ENCODE assay signal across 8 cellular contexts in the genomic region with DNA sequence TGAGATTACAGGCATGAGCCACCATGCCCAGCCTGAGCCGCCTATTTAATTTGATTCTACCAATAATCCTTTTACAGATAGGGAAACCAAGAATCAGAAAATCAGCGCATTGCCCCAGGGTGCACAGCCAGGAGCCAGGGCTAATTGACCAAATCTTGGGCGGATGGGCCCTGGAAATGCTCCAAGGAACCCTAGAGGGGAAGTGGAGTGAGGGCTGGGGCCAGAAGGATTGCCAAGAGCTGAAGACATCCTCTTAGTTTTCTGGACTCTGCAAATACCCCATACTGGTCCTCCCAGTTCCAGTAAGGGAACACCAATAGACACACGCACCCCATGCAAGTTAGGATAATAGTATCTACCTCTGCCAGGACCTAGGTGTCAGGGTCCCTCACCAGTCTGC. TPM values are rescaled to one million over a fixed set of nuclear protein-coding genes. Genes with fewer than 3 reads are reported as not detected.
DNase-seq lines count a peak whose midpoint lies in the region; FAIRE-seq and TF ChIP-seq lines count a peak whose summit lies in the region.

No MANE protein-coding gene starts in this region.

- H3K27ac ChIP-seq in keratinocyte (ENCODE audit: control insufficient read depth, insufficient read depth, low read length) (peak overlapping the region; percentile 45), substantia nigra (ENCODE audit: low read depth, low read length, poor library complexity, severe bottlenecking) (peak overlapping the region; percentile 82)

- H3K4me1 ChIP-seq in keratinocyte (ENCODE audit: control insufficient read depth, extremely low read depth, insufficient read depth, low read length): peaks cover 68% of the 10 kb centered on the region

- no peaks in the 10 kb centered on the region for H3K9me3 ChIP-seq in keratinocyte (ENCODE audit: control insufficient read depth, low read depth, low read length)

- intact Hi-C loops in activated T-helper 2 cell treated with anti-CD3 and anti-CD28 coated beads, Interferon-gamma antibody, Interleukin-2, Interleukin-4, amounts not matched to agents 10 μg/mL and 5 μg/mL and 100 μg/mL, durations not matched to agents 14 hours and 24 hours and 36 hours (cut with micrococcal nuclease): loop anchor here (10.0 kb wide), 2 partner anchors 259 to 601 kb away; a partner anchor contains a TSS

- peaks cover 22% of the 10 kb centered on the region for H3K79me2 ChIP-seq in keratinocyte (ENCODE audit: control insufficient read depth, insufficient read depth, low read length)

- H3K9me3 Mint-ChIP-seq in T-helper 2 cell treated with Interferon-gamma antibody and Interleukin-4, amounts not matched to agents 5 μg/mL and 100 μg/mL, for 36 hours: no peaks in the 10 kb centered on the region
- no peaks in the 10 kb centered on the region for H3K9me3 Mint-ChIP-seq in activated T-helper 2 cell treated with anti-CD3 and anti-CD28 coated beads, Interferon-gamma antibody, Interleukin-2, Interleukin-4, amounts not matched to agents 10 μg/mL and 5 μg/mL and 100 μg/mL, durations not matched to agents 14 hours and 24 hours and 36 hours

- no peaks in the 10 kb centered on the region for H4K20me1 ChIP-seq in keratinocyte (ENCODE audit: control insufficient read depth, extremely low read depth, insufficient read depth, low read length)

- peaks cover 44% of the 10 kb centered on the region for H3K4me1 Mint-ChIP-seq in T-helper 2 cell treated with Interferon-gamma antibody and Interleukin-4, amounts not matched to agents 5 μg/mL and 100 μg/mL, for 36 hours (ENCODE audit: low read depth)
- H3K4me1 Mint-ChIP-seq in activated T-helper 2 cell treated with anti-CD3 and anti-CD28 coated beads, Interferon-gamma antibody, Interleukin-2, Interleukin-4, amounts not matched to agents 10 μg/mL and 5 μg/mL and 100 μg/mL, durations not matched to agents 14 hours and 24 hours and 36 hours (ENCODE audit: low read depth): peaks cover 45% of the 10 kb centered on the region

- H3K9me1 ChIP-seq in keratinocyte (ENCODE audit: control insufficient read depth, extremely low read depth, insufficient read depth, low read length): peaks cover 2% of the 10 kb centered on the region

- no peak overlapping the region for H2AFZ ChIP-seq in keratinocyte (ENCODE audit: control insufficient read depth, low read length)

- peak overlapping the region; percentile 89 for H3K27ac Mint-ChIP-seq in T-helper 2 cell treated with Interferon-gamma antibody and Interleukin-4, amounts not matched to agents 5 μg/mL and 100 μg/mL, for 36 hours
- H3K27ac Mint-ChIP-seq in activated T-helper 2 cell treated with anti-CD3 and anti-CD28 coated beads, Interferon-gamma antibody, Interleukin-2, Interleukin-4, amounts not matched to agents 10 μg/mL and 5 μg/mL and 100 μg/mL, durations not matched to agents 14 hours and 24 hours and 36 hours: peak overlapping the region; percentile 97

- TF ChIP-seq CTCF in keratinocyte (optimal IDR thresholded peaks at IDR 0.05 in 1 of 3, IDR thresholded peaks at IDR 0.05 in 1 of 3, conservative IDR thresholded peaks at IDR 0.05 in 1 of 3; ENCODE audit: extremely low read depth in 1 of 3, insufficient read depth in 2 of 3, low read length in 3 of 3): no peak

- no peak for FAIRE-seq in keratinocyte (lab: Jason Lieb, UNC)

- H3K27me3 Mint-ChIP-seq in T-helper 2 cell treated with Interferon-gamma antibody and Interleukin-4, amounts not matched to agents 5 μg/mL and 100 μg/mL, for 36 hours (ENCODE audit: low read depth): peaks cover 4% of the 10 kb centered on the region
- H3K27me3 Mint-ChIP-seq in activated T-helper 2 cell treated with anti-CD3 and anti-CD28 coated beads, Interferon-gamma antibody, Interleukin-2, Interleukin-4, amounts not matched to agents 10 μg/mL and 5 μg/mL and 100 μg/mL, durations not matched to agents 14 hours and 24 hours and 36 hours (ENCODE audit: low read depth): no peaks in the 10 kb centered on the region

- peaks cover 11% of the 10 kb centered on the region for H3K36me3 Mint-ChIP-seq in T-helper 2 cell treated with Interferon-gamma antibody and Interleukin-4, amounts not matched to agents 5 μg/mL and 100 μg/mL, for 36 hours (ENCODE audit: low read depth)
- H3K36me3 Mint-ChIP-seq in activated T-helper 2 cell treated with anti-CD3 and anti-CD28 coated beads, Interferon-gamma antibody, Interleukin-2, Interleukin-4, amounts not matched to agents 10 μg/mL and 5 μg/mL and 100 μg/mL, durations not matched to agents 14 hours and 24 hours and 36 hours (ENCODE audit: low read depth): peaks cover 20% of the 10 kb centered on the region

- H3K36me3 ChIP-seq in keratinocyte (ENCODE audit: control insufficient read depth in 2 of 2, extremely low read depth in 1 of 2, insufficient read depth in 2 of 2, low read length in 2 of 2): peaks cover 3 to 14% of the 10 kb centered on the region in 2 experiments

- H3K27me3 ChIP-seq in keratinocyte (ENCODE audit: control insufficient read depth, extremely low read depth, insufficient read depth, low read length): no peaks in the 10 kb centered on the region

- H3K4me3 ChIP-seq in keratinocyte (ENCODE audit: control insufficient read depth in 2 of 3, extremely low read depth in 1 of 3, insufficient read depth in 2 of 3, low read depth in 1 of 3, low read length in 3 of 3): no peak overlapping the region

- no peak overlapping the region for H3K9ac ChIP-seq in keratinocyte (ENCODE audit: control insufficient read depth, extremely low read depth, insufficient read depth, low read length)

- DNase-seq in T-helper 2 cell treated with Interferon-gamma antibody and Interleukin-4, amounts not matched to agents 5 μg/mL and 100 μg/mL, for 36 hours (ENCODE audit: low spot score): no peak
- DNase-seq in T-helper 2 cell (no peak), keratinocyte (ENCODE audit: low read depth, low spot score) (no peak), substantia nigra (lab: John Stamatoyannopoulos, UW) (peak in 6 of 49 donors; percentile 12 to 35 (median 22)), germinal center (ENCODE audit: low spot score) (no peak), COLO829 (ENCODE audit: low spot score) (no peak)
- no peak for DNase-seq in activated T-helper 2 cell treated with anti-CD3 and anti-CD28 coated beads, Interferon-gamma antibody, Interleukin-2, Interleukin-4, amounts not matched to agents 10 μg/mL and 5 μg/mL and 100 μg/mL, durations not matched to agents 14 hours and 24 hours and 36 hours (ENCODE audit: low spot score)
- DNase-seq in activated CD4-positive, CD25-positive, alpha-beta regulatory T cell (lab: John Stamatoyannopoulos, UW): no peak

- peak overlapping the region; percentile 72 for H3K4me3 Mint-ChIP-seq in T-helper 2 cell treated with Interferon-gamma antibody and Interleukin-4, amounts not matched to agents 5 μg/mL and 100 μg/mL, for 36 hours
- no peak overlapping the region for H3K4me3 Mint-ChIP-seq in activated T-helper 2 cell treated with anti-CD3 and anti-CD28 coated beads, Interferon-gamma antibody, Interleukin-2, Interleukin-4, amounts not matched to agents 10 μg/mL and 5 μg/mL and 100 μg/mL, durations not matched to agents 14 hours and 24 hours and 36 hours (ENCODE audit: low read depth)

- dilution Hi-C loops in keratinocyte (cut with MboI; ENCODE audit: extremely low pct_ligation_motif_present, low sequenced_read_pairs): no loop called here

- H3K4me2 ChIP-seq in keratinocyte (ENCODE audit: control insufficient read depth, extremely low read depth, insufficient read depth, low read depth, low read length): peak overlapping the region; percentile 85

RNA-seq across cellular contexts. Expression of a gene that starts 3.8 kb away (rescaled TPM):
- total RNA-seq in activated T-helper 2 cell treated with anti-CD3 and anti-CD28 coated beads, Interferon-gamma antibody, Interleukin-2, Interleukin-4, amounts not matched to agents 10 μg/mL and 5 μg/mL and 100 μg/mL, durations not matched to agents 14 hours and 24 hours and 36 hours: 134 and 141 TPM in 2 replicates
- polyA plus RNA-seq in keratinocyte: 21.6 to 29.6 TPM (median 29.4 TPM) in 3 replicates
- polyA plus RNA-seq in keratinocyte (2011; ENCODE audit: low read depth): 17.7 TPM
- polyA plus RNA-seq in keratinocyte (2011; cell fraction: cytosol; rRNA removed): 10.3 and 15.2 TPM in 2 replicates
- polyA plus RNA-seq in keratinocyte (2011; cell fraction: nucleus; rRNA removed): 91.1 and 111 TPM in 2 replicates
- polyA plus RNA-seq in keratinocyte (2012; ENCODE audit: low replicate concordance): 14.5 and 36.2 TPM in 2 replicates
- 17.5 to 52.8 TPM (median 35.1 TPM) in 3 replicates for polyA minus RNA-seq in keratinocyte
- 41.4 TPM for polyA minus RNA-seq in keratinocyte (2011; cell fraction: cytosol; rRNA and poly(A)+ RNA removed)
- polyA minus RNA-seq in keratinocyte (2011; cell fraction: nucleus; rRNA and poly(A)+ RNA removed): 25.7 and 33.4 TPM in 2 replicates

RNA-seq across cellular contexts. Expression of a gene that starts 5.3 kb away (rescaled TPM):
- total RNA-seq in activated T-helper 2 cell treated with anti-CD3 and anti-CD28 coated beads, Interferon-gamma antibody, Interleukin-2, Interleukin-4, amounts not matched to agents 10 μg/mL and 5 μg/mL and 100 μg/mL, durations not matched to agents 14 hours and 24 hours and 36 hours: 5.1 and 6.4 TPM in 2 replicates
- polyA plus RNA-seq in keratinocyte: 0.51 to 0.68 TPM (median 0.62 TPM) in 3 replicates
- 0.56 TPM for polyA plus RNA-seq in keratinocyte (2011; ENCODE audit: low read depth)
- 0.27 and 0.41 TPM in 2 replicates for polyA plus RNA-seq in keratinocyte (2011; cell fraction: cytosol; rRNA removed)
- polyA plus RNA-seq in keratinocyte (2011; cell fraction: nucleus; rRNA removed): 2.4 and 3.5 TPM in 2 replicates
- 0.42 and 0.62 TPM in 2 replicates for polyA plus RNA-seq in keratinocyte (2012; ENCODE audit: low replicate concordance)
- 0.43 to 0.99 TPM (median 0.51 TPM) in 3 replicates for polyA minus RNA-seq in keratinocyte
- not detected for polyA minus RNA-seq in keratinocyte (2011; cell fraction: cytosol; rRNA and poly(A)+ RNA removed)
- polyA minus RNA-seq in keratinocyte (2011; cell fraction: nucleus; rRNA and poly(A)+ RNA removed): 0.78 and 2.1 TPM in 2 replicates

RNA-seq across cellular contexts. Expression of a gene that starts 16.6 kb away (rescaled TPM):
- total RNA-seq in activated T-helper 2 cell treated with anti-CD3 and anti-CD28 coated beads, Interferon-gamma antibody, Interleukin-2, Interleukin-4, amounts not matched to agents 10 μg/mL and 5 μg/mL and 100 μg/mL, durations not matched to agents 14 hours and 24 hours and 36 hours: 53.8 and 55.4 TPM in 2 replicates
- polyA plus RNA-seq in keratinocyte: 44.9 to 47.6 TPM (median 46.3 TPM) in 3 replicates
- 28.4 TPM for polyA plus RNA-seq in keratinocyte (2011; ENCODE audit: low read depth)
- polyA plus RNA-seq in keratinocyte (2011; cell fraction: cytosol; rRNA removed): 32.4 and 50.2 TPM in 2 replicates
- polyA plus RNA-seq in keratinocyte (2011; cell fraction: nucleus; rRNA removed): 41.7 and 44.5 TPM in 2 replicates
- polyA plus RNA-seq in keratinocyte (2012; ENCODE audit: low replicate concordance): 39.1 and 45.1 TPM in 2 replicates
- 29.7 to 39.9 TPM (median 32.6 TPM) in 3 replicates for polyA minus RNA-seq in keratinocyte
- polyA minus RNA-seq in keratinocyte (2011; cell fraction: cytosol; rRNA and poly(A)+ RNA removed): 27.6 TPM
- 12.6 and 15.7 TPM in 2 replicates for polyA minus RNA-seq in keratinocyte (2011; cell fraction: nucleus; rRNA and poly(A)+ RNA removed)

RNA-seq across cellular contexts. Expression of a gene that starts 35.9 kb away (rescaled TPM):
- total RNA-seq in activated T-helper 2 cell treated with anti-CD3 and anti-CD28 coated beads, Interferon-gamma antibody, Interleukin-2, Interleukin-4, amounts not matched to agents 10 μg/mL and 5 μg/mL and 100 μg/mL, durations not matched to agents 14 hours and 24 hours and 36 hours: 30.4 and 33.4 TPM in 2 replicates
- polyA plus RNA-seq in keratinocyte: 0.80 to 4.3 TPM (median 1.3 TPM) in 3 replicates
- 0.94 TPM for polyA plus RNA-seq in keratinocyte (2011; ENCODE audit: low read depth)
- polyA plus RNA-seq in keratinocyte (2011; cell fraction: cytosol; rRNA removed): 0.68 and 1.3 TPM in 2 replicates
- polyA plus RNA-seq in keratinocyte (2011; cell fraction: nucleus; rRNA removed): 7.1 and 9.7 TPM in 2 replicates
- polyA plus RNA-seq in keratinocyte (2012; ENCODE audit: low replicate concordance): 0.60 and 4.4 TPM in 2 replicates
- polyA minus RNA-seq in keratinocyte: 1.4 to 4.9 TPM (median 2.5 TPM) in 3 replicates
- 7.7 TPM for polyA minus RNA-seq in keratinocyte (2011; cell fraction: cytosol; rRNA and poly(A)+ RNA removed)
- 2.5 and 2.6 TPM in 2 replicates for polyA minus RNA-seq in keratinocyte (2011; cell fraction: nucleus; rRNA and poly(A)+ RNA removed)

RNA-seq across cellular contexts. Expression of a gene that starts 44.5 kb away (rescaled TPM):
- 6.8 and 7.1 TPM in 2 replicates for total RNA-seq in activated T-helper 2 cell treated with anti-CD3 and anti-CD28 coated beads, Interferon-gamma antibody, Interleukin-2, Interleukin-4, amounts not matched to agents 10 μg/mL and 5 μg/mL and 100 μg/mL, durations not matched to agents 14 hours and 24 hours and 36 hours
- 21.0 to 38.7 TPM (median 23.4 TPM) in 3 replicates for polyA plus RNA-seq in keratinocyte
- 7.2 TPM for polyA plus RNA-seq in keratinocyte (2011; ENCODE audit: low read depth)
- 10.4 and 26.3 TPM in 2 replicates for polyA plus RNA-seq in keratinocyte (2011; cell fraction: cytosol; rRNA removed)
- 37.7 and 52.4 TPM in 2 replicates for polyA plus RNA-seq in keratinocyte (2011; cell fraction: nucleus; rRNA removed)
- 21.4 and 27.8 TPM in 2 replicates for polyA plus RNA-seq in keratinocyte (2012; ENCODE audit: low replicate concordance)
- 17.3 to 29.4 TPM (median 24.9 TPM) in 3 replicates for polyA minus RNA-seq in keratinocyte
- polyA minus RNA-seq in keratinocyte (2011; cell fraction: cytosol; rRNA and poly(A)+ RNA removed): 42.6 TPM
- polyA minus RNA-seq in keratinocyte (2011; cell fraction: nucleus; rRNA and poly(A)+ RNA removed): 24.1 and 26.5 TPM in 2 replicates
